In the genomic region with DNA sequence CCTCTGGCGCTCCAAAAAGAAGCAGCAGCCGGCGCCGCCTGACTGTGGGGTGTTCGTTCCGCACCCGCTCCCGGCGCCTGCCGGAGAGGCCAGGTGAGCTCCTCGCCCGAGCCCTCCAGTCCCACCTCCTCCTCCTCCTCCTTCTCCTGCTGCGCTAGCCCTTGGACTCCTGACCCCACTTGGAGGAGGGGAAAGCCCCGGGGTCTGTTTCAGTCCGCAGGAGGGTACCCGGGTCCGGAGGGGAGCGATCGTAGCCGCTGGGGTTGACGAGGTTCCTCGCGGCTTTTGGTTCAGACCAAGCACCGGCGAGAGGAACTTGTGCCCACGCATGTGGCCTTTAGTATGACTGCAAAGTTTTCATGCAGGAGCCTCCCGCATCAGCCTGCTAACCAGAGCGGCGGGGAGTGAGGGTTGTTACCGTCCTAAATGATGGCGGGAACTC, we compare ENCODE assay signal across 1 cellular context.
TF ChIP-seq lines count a peak whose summit lies in the region.

No MANE protein-coding gene starts in this region.

TF ChIP-seq in IMR-90, 13 proteins besides CTCF, POLR2A, EP300 and RAD21 (continued from another document):
- TF ChIP-seq CEBPB (IDR thresholded peaks at IDR 0.05; ENCODE audit: low read depth, low read length) = no peak
- TF ChIP-seq, protein P1, sequence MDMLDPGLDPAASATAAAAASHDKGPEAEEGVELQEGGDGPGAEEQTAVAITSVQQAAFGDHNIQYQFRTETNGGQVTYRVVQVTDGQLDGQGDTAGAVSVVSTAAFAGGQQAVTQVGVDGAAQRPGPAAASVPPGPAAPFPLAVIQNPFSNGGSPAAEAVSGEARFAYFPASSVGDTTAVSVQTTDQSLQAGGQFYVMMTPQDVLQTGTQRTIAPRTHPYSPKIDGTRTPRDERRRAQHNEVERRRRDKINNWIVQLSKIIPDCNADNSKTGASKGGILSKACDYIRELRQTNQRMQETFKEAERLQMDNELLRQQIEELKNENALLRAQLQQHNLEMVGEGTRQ (IDR thresholded peaks at IDR 0.05; ENCODE audit: low read depth, low read length) = no peak
